23 cellular contexts compared by ENCODE assay signal in the genomic region with DNA sequence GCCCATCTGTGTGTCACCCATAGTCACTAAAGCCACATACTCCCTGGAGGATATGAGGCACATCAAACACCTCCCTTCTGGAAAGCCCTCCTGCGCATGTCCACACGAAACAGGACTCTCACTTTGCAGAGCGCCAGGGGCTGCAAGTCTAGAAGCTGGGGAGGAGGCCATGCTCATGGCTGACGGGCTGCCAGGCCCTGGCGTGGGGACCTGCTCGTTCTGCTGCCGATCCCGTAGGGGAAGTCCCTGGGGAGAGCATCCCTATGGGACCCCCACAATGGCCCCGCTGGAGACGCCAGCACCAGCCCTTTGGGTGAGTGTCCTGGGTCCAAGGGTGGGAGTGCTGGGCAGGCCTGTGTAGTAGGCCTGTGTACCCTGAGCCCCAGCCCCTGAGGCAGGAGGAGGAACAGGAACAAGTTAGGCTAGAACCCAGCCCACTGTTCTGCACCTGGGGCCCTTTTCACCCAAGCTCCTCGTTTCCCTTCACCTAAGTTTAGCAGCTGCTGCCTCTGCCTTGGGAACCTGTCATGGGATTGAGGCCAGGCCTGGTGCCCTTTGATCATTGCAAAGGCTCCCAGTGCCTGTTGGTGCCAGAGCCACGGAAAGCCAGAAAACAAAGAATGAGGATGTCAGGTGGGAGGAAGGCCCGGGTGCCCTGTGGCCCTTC. TPM values are rescaled to one million over a fixed set of nuclear protein-coding genes. Genes with fewer than 3 reads are reported as not detected.
DNase-seq lines count a peak whose midpoint lies in the region; ATAC-seq, FAIRE-seq and TF ChIP-seq lines count a peak whose summit lies in the region.
"Had no signal": no experiment of that assay in that cellular context is flagged by ENCODE, and none has a peak within 500 bp of the region (broad histone marks: within the 10 kb centered on the region; RNA-seq: fewer than 3 reads in every experiment).

No MANE protein-coding gene starts in this region.

- DNase-seq in left lobe of liver (ENCODE audit: low spot score) (peak; percentile 79), pancreas (peak; percentile 72 to 81 (median 80)), H54 (ENCODE audit: insufficient read length, low spot score) (no peak), left ventricle myocardium superior (no peak)
- DNase-seq in stimulated activated CD4-positive, alpha-beta T cell treated with anti-CD3 and anti-CD28 coated beads, Interleukin-15, amount 100 ng/mL, for 24 hours, result no peak
- DNase-seq: Calu3; CD8-positive, alpha-beta T cell; DMS53; EL; H7; HFFc6; KG1; NCI-H1417 treated with DMSO at 0.1 percent for 48 hours; NCI-H187 treated with DMSO at 0.1 percent for 48 hours; NCI-H446; NCI-H69; RPMI8226; SIG-M5 had no signal

- H3K4me2 ChIP-seq in BLaER1, result peak overlapping the region; percentile 60
- H3K4me2 ChIP-seq in OCI-LY1 (ENCODE audit: low read length), result peak overlapping the region; percentile 51
- H3K4me2 ChIP-seq: A549 had no signal

- no peak overlapping the region for H2AFZ ChIP-seq in OCI-LY1 (ENCODE audit: low read length)

- peak overlapping the region; percentile 29; the same call in 1 of the 2 replicates for H3K27ac ChIP-seq in BLaER1
- peak overlapping the region; percentile 57 for H3K27ac ChIP-seq in OCI-LY1 (ENCODE audit: low read depth, low read length, poor library complexity, severe bottlenecking)
- H3K27ac ChIP-seq in pancreas, result peak overlapping the region in 3 of 4 donors; percentile 12 to 89 (median 63)
- H3K27ac ChIP-seq: A549 had no signal

- H3K27me3 ChIP-seq in BLaER1 (no peaks in the 10 kb centered on the region), OCI-LY1 (ENCODE audit: insufficient read depth, low read length) (no peaks in the 10 kb centered on the region), pancreas (no peaks in the 10 kb centered on the region)

- FAIRE-seq in pancreas (lab: Jason Lieb, UNC) (no peak), H54 (lab: Jason Lieb, UNC) (no peak)
- FAIRE-seq: A549 had no signal

- H3K9me3 ChIP-seq in BLaER1, result no peaks in the 10 kb centered on the region
- H3K9me3 ChIP-seq in OCI-LY1 (ENCODE audit: low read length), result no peaks in the 10 kb centered on the region
- no peaks in the 10 kb centered on the region for H3K9me3 ChIP-seq in pancreas
- H3K9me3 ChIP-seq: A549 had no signal

- 61 to 62% methylated on average over 13 of the region's 13 CpGs for WGBS in pancreas, 2 donors

- H3K9me2 ChIP-seq in OCI-LY1 (ENCODE audit: low read depth, low read length), result no peaks in the 10 kb centered on the region

- peaks cover 34% of the 10 kb centered on the region for H3K4me1 ChIP-seq in BLaER1
- peaks cover 65% of the 10 kb centered on the region for H3K4me1 ChIP-seq in OCI-LY1 (ENCODE audit: insufficient read depth, low read length, severe bottlenecking)
- H3K4me1 ChIP-seq in pancreas, result peaks cover 38 to 60% (median 55%) of the 10 kb centered on the region in 3 donors
- H3K4me1 ChIP-seq: A549 had no signal

- H4K20me1 ChIP-seq in BLaER1 (no peaks in the 10 kb centered on the region), OCI-LY1 (ENCODE audit: insufficient read depth, low read length) (no peaks in the 10 kb centered on the region)

- TF ChIP-seq POLR2A in H54 (IDR thresholded peaks at IDR 0.05; ENCODE audit: low read depth, low read length), result no peak

- H3F3A ChIP-seq in OCI-LY1 (ENCODE audit: insufficient read depth, low read length), result no peaks in the 10 kb centered on the region

- H3K4me3 ChIP-seq in BLaER1, result no peak overlapping the region
- peak overlapping the region; percentile 39 for H3K4me3 ChIP-seq in OCI-LY1 (ENCODE audit: low read depth, low read length, poor library complexity, severe bottlenecking)
- no peak overlapping the region for H3K4me3 ChIP-seq in pancreas
- H3K4me3 ChIP-seq: A549 had no signal

- intact Hi-C loops in pancreas (cut with DNase I) (no loop called here), left ventricle myocardium superior (cut with micrococcal nuclease) (no loop called here)

- no peaks in the 10 kb centered on the region for H3K36me3 ChIP-seq in BLaER1
- no peaks in the 10 kb centered on the region for H3K36me3 ChIP-seq in OCI-LY1 (ENCODE audit: insufficient read depth, low read length)
- H3K36me3 ChIP-seq in pancreas, result peaks cover 0 to 4% (median 0%) of the 10 kb centered on the region in 3 donors

- H3K79me2 ChIP-seq in OCI-LY1 (ENCODE audit: insufficient read depth, low read length), result no peaks in the 10 kb centered on the region

- TF ChIP-seq CTCF in OCI-LY1 (IDR thresholded peaks at IDR 0.05; ENCODE audit: low read length) (no peak), pancreas (IDR thresholded peaks at IDR 0.05) (no peak)

- H3K9ac ChIP-seq in BLaER1 (no peak overlapping the region), OCI-LY1 (ENCODE audit: low read length) (peak overlapping the region; percentile 49)

- ATAC-seq in left lobe of liver (peak; percentile 99), pancreas (peak; percentile 63 to 73 (median 71)), left ventricle myocardium superior (no peak)
- ATAC-seq: A549; CD8-positive, alpha-beta T cell; SK-N-SH treated with all-trans-retinoic acid at 6 μM for 48 hours had no signal

RNA-seq across cellular contexts. Expression of a gene that starts 9.9 kb away (rescaled TPM):
- total RNA-seq in left lobe of liver (0.91 TPM), pancreas (100 to 1,000 TPM in 4 of 6 donors, 10 to 100 TPM in 2; 80.5 to 142 (median 112) TPM), left ventricle myocardium superior (not detected)
- 100 to 1,000 TPM in 1 of 2 donors, 10 to 100 TPM in 1; 71.9 to 107 TPM for polyA plus RNA-seq in pancreas
- total RNA-seq: CD8-positive, alpha-beta T cell; HFFc6 had no signal
- polyA plus RNA-seq: A549, BJ had no signal

RNA-seq across cellular contexts. Expression of a gene that starts 35.3 kb away (rescaled TPM):
- total RNA-seq in left lobe of liver (0.75 TPM), pancreas (1 to 10 TPM; 2.0 to 5.4 (median 4.5) TPM), left ventricle myocardium superior (7.1 TPM)
- 1 to 10 TPM; 3.2 to 3.3 TPM for polyA plus RNA-seq in pancreas
- polyA plus RNA-seq: A549 had no signal

Comparison
In these comparisons a context has a peak if more than half of its experiments do, and no peak if none do; other contexts are left out.
1. DNase-seq: peak in left lobe of liver (single experiment) and pancreas (6 of 6); none in stimulated activated CD4-positive, alpha-beta T cell treated with anti-CD3 and anti-CD28 coated beads, Interleukin-15, amount 100 ng/mL, for 24 hours (single experiment), H54 (single experiment) and left ventricle myocardium superior (single experiment).
2. RNA of a gene that starts 9.9 kb away (total RNA-seq): 80.5 to 142 TPM in pancreas; 0.91 TPM in left lobe of liver (single experiment) and not detected in left ventricle myocardium superior (single experiment); every median in the first group is over 10 times any median in the second.
3. Peak in every context shown above with its lines, with median percentiles within 50 percentile points of each other: H3K27ac ChIP-seq.